ENCODE assay signal across 14 cellular contexts in genomic region chr5:74595143-74595915, GRCh38. TPM values are rescaled to one million over a fixed set of nuclear protein-coding genes. Genes with fewer than 3 reads are reported as not detected.
DNase-seq lines count a peak whose midpoint lies in the region; ATAC-seq lines count a peak whose summit lies in the region.
"Had no signal": no experiment of that assay in that cellular context is flagged by ENCODE, and none has a peak within 500 bp of the region (broad histone marks: within the 10 kb centered on the region; RNA-seq: fewer than 3 reads in every experiment).

No MANE protein-coding gene starts in this region.

- no peak for ATAC-seq in GM21423 (IDR thresholded peaks at IDR 0.05; ENCODE audit: unreplicated experiment)

- DNase-seq in HK-2 (ENCODE audit: unreplicated experiment), result peak; percentile 24
- peak; percentile 97 for DNase-seq in amniotic epithelial cell (ENCODE audit: low read depth)
- DNase-seq in iPS-NIHi11 (ENCODE audit: low spot score), result peak; percentile 27
- DNase-seq in renal cortical epithelial cell (ENCODE audit: low read depth), result peak; percentile 81
- no peak for DNase-seq in Ammon's horn (ENCODE audit: low spot score)
- DNase-seq in stimulated activated CD4-positive, alpha-beta T cell treated with anti-CD3 and anti-CD28 coated beads, Interleukin-15, amount 100 ng/mL, for 24 hours, result no peak
- DNase-seq in NCI-H187 treated with DMSO at 0.1 percent for 48 hours (lab: John Stamatoyannopoulos, UW), result no peak
- DNase-seq: activated CD4-positive, alpha-beta T cell treated with anti-CD3 and anti-CD28 coated beads, Interleukin-2, amount 10 ng/mL, durations not matched to agents 7 days and 5 days; activated naive CD4-positive, alpha-beta T cell; DMS 273 treated with DMSO at 0.1 percent for 48 hours; Karpas-422; NCI-H446; sigmoid colon had no signal

RNA-seq across cellular contexts. Expression of gene ENC1, which starts 45.2 kb away (rescaled TPM):
- 44.5 and 219 TPM in 2 replicates for total RNA-seq in renal cortical epithelial cell

Comparison
In these comparisons a context has a peak if more than half of its experiments do, and no peak if none do; other contexts are left out.
1. DNase-seq: peak in HK-2 (single experiment), amniotic epithelial cell (single experiment), iPS-NIHi11 (single experiment) and renal cortical epithelial cell (single experiment); none in Ammon's horn (single experiment), stimulated activated CD4-positive, alpha-beta T cell treated with anti-CD3 and anti-CD28 coated beads, Interleukin-15, amount 100 ng/mL, for 24 hours (single experiment) and NCI-H187 treated with DMSO at 0.1 percent for 48 hours (single experiment).